31 cellular contexts compared by ENCODE assay signal in genomic region chr2:34985474-34985873, GRCh38.
"Had no signal": no experiment of that assay in that cellular context is flagged by ENCODE, and none has a peak within 500 bp of the region (broad histone marks: within the 10 kb centered on the region; RNA-seq: fewer than 3 reads in every experiment).

No MANE protein-coding gene starts in this region.

- H3K4me3 Mint-ChIP-seq: activated CD4-positive, alpha-beta memory T cell treated with anti-CD3 and anti-CD28 coated beads, Interleukin-2, amount 10 ng/mL, durations not matched to agents 7 days and 5 days; activated CD4-positive, alpha-beta T cell treated with anti-CD3 and anti-CD28 coated beads for 36 hours; activated naive CD4-positive, alpha-beta T cell treated with anti-CD3 and anti-CD28 coated beads for 36 hours; activated naive CD8-positive, alpha-beta T cell; activated T-helper 17 cell treated with anti-CD3 and anti-CD28 coated beads, Interleukin-2, amount 50 U/mL, for 72 hours; brain; central memory CD8-positive, alpha-beta T cell; T-cell had no signal

- DNase-seq: activated CD4-positive, alpha-beta memory T cell treated with anti-CD3 and anti-CD28 coated beads, Interleukin-2, amount 10 ng/mL, durations not matched to agents 7 days and 5 days; activated CD4-positive, alpha-beta T cell treated with anti-CD3 and anti-CD28 coated beads for 36 hours; activated CD4-positive, alpha-beta T cell treated with anti-CD3 and anti-CD28 coated beads, Interleukin-2, amount 50 U/mL, for 1 hour; activated gamma-delta T cell; activated naive CD4-positive, alpha-beta T cell treated with anti-CD3 and anti-CD28 coated beads for 36 hours; activated T-cell treated with anti-CD3 and anti-CD28 coated beads for 4 hours; activated T-cell treated with anti-CD3 and anti-CD28 coated beads, Interleukin-2, amount 50 U/mL, for 48 hours; amygdala; Karpas-422; MM.1S; NCI-H1092 treated with DMSO at 0.1 percent for 48 hours; NCI-H1436; NCI-H1694 treated with DMSO at 0.1 percent for 48 hours; NCI-H2029 treated with DMSO at 0.1 percent for 48 hours; NCI-H510A treated with DMSO at 0.1 percent for 48 hours; NCI-H69; NK-92 treated with Interleukin-12 subunit alpha and Interleukin-12 subunit beta, amount 100 ng/mL, for 24 hours; OCI-M1; RPMI8226; T-cell; T-helper 2 cell; T1000; WERI-Rb-1 had no signal

- H3K4me1 Mint-ChIP-seq: activated CD4-positive, alpha-beta memory T cell treated with anti-CD3 and anti-CD28 coated beads, Interleukin-2, amount 10 ng/mL, durations not matched to agents 7 days and 5 days; activated CD4-positive, alpha-beta T cell treated with anti-CD3 and anti-CD28 coated beads for 36 hours; activated T-helper 17 cell treated with anti-CD3 and anti-CD28 coated beads, Interleukin-2, amount 50 U/mL, for 72 hours; brain; central memory CD8-positive, alpha-beta T cell; T-cell had no signal

- H3K4me3 ChIP-seq: K562, SK-N-MC had no signal

- H3K27ac ChIP-seq: SK-N-MC, WERI-Rb-1 had no signal

- H3K27ac Mint-ChIP-seq: activated CD4-positive, alpha-beta memory T cell treated with anti-CD3 and anti-CD28 coated beads, Interleukin-2, amount 10 ng/mL, durations not matched to agents 7 days and 5 days; activated CD4-positive, alpha-beta T cell treated with anti-CD3 and anti-CD28 coated beads for 36 hours; activated naive CD4-positive, alpha-beta T cell treated with anti-CD3 and anti-CD28 coated beads for 36 hours; activated naive CD8-positive, alpha-beta T cell; activated T-helper 17 cell treated with anti-CD3 and anti-CD28 coated beads, Interleukin-2, amount 50 U/mL, for 72 hours; brain; T-cell had no signal

- H3K36me3 ChIP-seq: WERI-Rb-1 had no signal

- ATAC-seq: activated CD4-positive, alpha-beta T cell treated with anti-CD3 and anti-CD28 coated beads for 36 hours; activated T-helper 17 cell treated with anti-CD3 and anti-CD28 coated beads, Interleukin-2, amount 50 U/mL, for 72 hours; K562; Panc1; Right ventricle myocardium inferior; T-cell had no signal

- H3K36me3 Mint-ChIP-seq: activated naive CD8-positive, alpha-beta T cell; brain; T-cell had no signal

- H3K27me3 Mint-ChIP-seq: activated CD4-positive, alpha-beta memory T cell treated with anti-CD3 and anti-CD28 coated beads, Interleukin-2, amount 10 ng/mL, durations not matched to agents 7 days and 5 days; activated CD4-positive, alpha-beta T cell treated with anti-CD3 and anti-CD28 coated beads for 36 hours; activated naive CD8-positive, alpha-beta T cell; activated T-helper 17 cell treated with anti-CD3 and anti-CD28 coated beads, Interleukin-2, amount 50 U/mL, for 72 hours; central memory CD8-positive, alpha-beta T cell; T-cell had no signal
